9 cellular contexts compared by ENCODE assay signal in the genomic region with DNA sequence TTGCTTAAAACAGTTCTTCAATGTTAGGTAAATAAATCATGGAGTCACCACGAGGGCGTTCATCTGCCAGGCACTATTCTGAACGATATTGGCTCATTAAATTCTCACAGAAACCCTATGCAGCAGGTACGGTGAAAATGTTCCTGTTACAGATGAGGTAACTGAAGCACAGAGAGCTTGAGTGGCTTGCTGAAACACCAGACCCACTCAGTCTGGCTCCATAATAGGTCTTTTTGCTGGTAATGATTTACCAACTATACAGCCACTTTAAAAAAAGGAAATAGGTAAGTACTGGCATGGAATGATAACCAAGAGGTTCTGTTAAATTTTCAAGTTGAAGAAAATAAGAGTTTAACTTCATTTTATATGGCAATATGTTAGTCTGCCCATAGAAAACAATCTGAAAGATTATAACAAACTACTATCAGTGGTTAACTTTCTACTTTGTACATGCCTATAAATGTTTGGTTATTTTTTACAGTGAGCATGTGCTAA. TPM values are rescaled to one million over a fixed set of nuclear protein-coding genes. Genes with fewer than 3 reads are reported as not detected.
DNase-seq lines count a peak whose midpoint lies in the region; ATAC-seq and TF ChIP-seq lines count a peak whose summit lies in the region.
"Had no signal": no experiment of that assay in that cellular context is flagged by ENCODE, and none has a peak within 500 bp of the region (broad histone marks: within the 10 kb centered on the region; RNA-seq: fewer than 3 reads in every experiment).

No MANE protein-coding gene starts in this region.

- no peaks in the 10 kb centered on the region for H3F3A ChIP-seq in PC-3 (ENCODE audit: low read length, unreplicated experiment)

- no peaks in the 10 kb centered on the region for H3K9me3 ChIP-seq in PC-3 (ENCODE audit: low read length)
- H3K9me3 ChIP-seq in upper lobe of left lung: no peaks in the 10 kb centered on the region

- CTCF ChIA-PET in activated CD4-positive, alpha-beta T cell treated with anti-CD3 and anti-CD28 coated beads, Interleukin-2, amount 10 ng/mL, durations not matched to agents 7 days and 5 days (lab: Charles Lee): no interaction called here
- CTCF ChIA-PET in PC-3 (lab: Charles Lee): no interaction called here

- H3K27ac ChIP-seq in PC-3 (ENCODE audit: low read length) (no peak overlapping the region), upper lobe of left lung (peak overlapping the region; percentile 94 to 100 (median 98))

- intact Hi-C loops in activated CD4-positive, alpha-beta T cell treated with anti-CD3 and anti-CD28 coated beads, Interleukin-2, amount 10 ng/mL, durations not matched to agents 24 days and 14 days (cut with micrococcal nuclease): loop anchor here (2.0 to 10.0 kb wide), 7 partner anchors 21 to 1057 kb away; partner anchors contain the start of genes ARHGAP19, PI4K2A, PIK3AP1 and TCTN3
- intact Hi-C loops in PC-3 (cut with micrococcal nuclease): loop anchor here (5.0 kb wide), 1 partner anchor 44 kb away; no protein-coding TSS in a partner anchor

- BruUV-seq in PC-3 (replicated peaks; lab: Mats Ljungman, UMichigan): no TSS peak

- no peak for ATAC-seq in PC-3
- ATAC-seq in upper lobe of left lung (ENCODE audit: low FRiP score in 2 of 2): peak in 1 of 2 donors; percentile 36

- H2AFZ ChIP-seq in PC-3 (ENCODE audit: low read length): peak overlapping the region; percentile 79

- peaks cover 22% of the 10 kb centered on the region for H3K4me1 Mint-ChIP-seq in activated CD4-positive, alpha-beta T cell treated with anti-CD3 and anti-CD28 coated beads, Interleukin-2, amount 10 ng/mL, durations not matched to agents 24 days and 14 days
- H3K4me1 Mint-ChIP-seq in activated CD4-positive, alpha-beta T cell treated with anti-CD3 and anti-CD28 coated beads, Interleukin-2, amount 10 ng/mL, durations not matched to agents 7 days and 5 days: peaks cover 29% of the 10 kb centered on the region

- no peaks in the 10 kb centered on the region for H3K9me2 ChIP-seq in PC-3 (replicated peaks; ENCODE audit: low read length)

- H3K27me3 Mint-ChIP-seq in activated CD4-positive, alpha-beta T cell treated with anti-CD3 and anti-CD28 coated beads, Interleukin-2, amount 10 ng/mL, durations not matched to agents 24 days and 14 days: peaks cover 18% of the 10 kb centered on the region
- peaks cover 4% of the 10 kb centered on the region for H3K27me3 Mint-ChIP-seq in activated CD4-positive, alpha-beta T cell treated with anti-CD3 and anti-CD28 coated beads, Interleukin-2, amount 10 ng/mL, durations not matched to agents 7 days and 5 days

- H3K9me3 Mint-ChIP-seq in activated CD4-positive, alpha-beta T cell treated with anti-CD3 and anti-CD28 coated beads, Interleukin-2, amount 10 ng/mL, durations not matched to agents 24 days and 14 days: no peaks in the 10 kb centered on the region
- no peaks in the 10 kb centered on the region for H3K9me3 Mint-ChIP-seq in activated CD4-positive, alpha-beta T cell treated with anti-CD3 and anti-CD28 coated beads, Interleukin-2, amount 10 ng/mL, durations not matched to agents 7 days and 5 days

- 17 to 24% methylated on average over 4 of the region's 4 CpGs for WGBS in upper lobe of left lung, 2 donors

- no peak for TF ChIP-seq EP300 in upper lobe of left lung (IDR thresholded peaks at IDR 0.05)

- peaks cover 8% of the 10 kb centered on the region for H3K36me3 Mint-ChIP-seq in activated CD4-positive, alpha-beta T cell treated with anti-CD3 and anti-CD28 coated beads, Interleukin-2, amount 10 ng/mL, durations not matched to agents 24 days and 14 days (ENCODE audit: low read depth)
- peaks cover 6% of the 10 kb centered on the region for H3K36me3 Mint-ChIP-seq in activated CD4-positive, alpha-beta T cell treated with anti-CD3 and anti-CD28 coated beads, Interleukin-2, amount 10 ng/mL, durations not matched to agents 7 days and 5 days (ENCODE audit: low read depth)

- H3K4me3 ChIP-seq in PC-3 (ENCODE audit: low read length) (peak overlapping the region; percentile 87), kidney epithelial cell (ENCODE audit: low read depth, low read length) (peak overlapping the region; percentile 61), upper lobe of left lung (peak overlapping the region in 3 of 4 donors; percentile 71 to 97 (median 85))

- no peak overlapping the region for H3K9ac ChIP-seq in PC-3 (ENCODE audit: low read length)

- H3K27ac Mint-ChIP-seq in activated CD4-positive, alpha-beta T cell treated with anti-CD3 and anti-CD28 coated beads, Interleukin-2, amount 10 ng/mL, durations not matched to agents 24 days and 14 days: no peak overlapping the region
- no peak overlapping the region for H3K27ac Mint-ChIP-seq in activated CD4-positive, alpha-beta T cell treated with anti-CD3 and anti-CD28 coated beads, Interleukin-2, amount 10 ng/mL, durations not matched to agents 7 days and 5 days

- H3K27me3 ChIP-seq in PC-3 (ENCODE audit: low read length) (no peaks in the 10 kb centered on the region), kidney epithelial cell (ENCODE audit: control insufficient read depth, insufficient read depth, low read length) (no peaks in the 10 kb centered on the region), upper lobe of left lung (no peaks in the 10 kb centered on the region)

- TF ChIP-seq CTCF in PC-3 (conservative IDR thresholded peaks at IDR 0.05; ENCODE audit: low read depth, low read length): no peak
- no peak for TF ChIP-seq CTCF in kidney epithelial cell (IDR thresholded peaks at IDR 0.05; ENCODE audit: insufficient read depth, low read length, poor library complexity, severe bottlenecking)
- no peak for TF ChIP-seq CTCF in upper lobe of left lung (IDR thresholded peaks at IDR 0.05)

- peak overlapping the region; percentile 89 for H3K4me2 ChIP-seq in PC-3 (ENCODE audit: low read length)

- peaks cover 21% of the 10 kb centered on the region for H4K20me1 ChIP-seq in PC-3 (ENCODE audit: low read length)

- DNase-seq in activated CD4-positive, alpha-beta T cell treated with anti-CD3 and anti-CD28 coated beads, Interleukin-2, amount 10 ng/mL, durations not matched to agents 24 days and 14 days: peak; percentile 61
- DNase-seq in activated CD4-positive, alpha-beta T cell treated with anti-CD3 and anti-CD28 coated beads, Interleukin-2, amount 10 ng/mL, durations not matched to agents 7 days and 5 days: no peak
- DNase-seq in PC-3 (no peak), kidney epithelial cell (ENCODE audit: low read depth) (no peak), upper lobe of left lung (peak in 1 of 2 donors; percentile 38), epidermal melanocyte (ENCODE audit: insufficient read length, low spot score) (no peak)
- no peak for DNase-seq in stimulated activated naive CD4-positive, alpha-beta T cell (lab: John Stamatoyannopoulos, UW)
- no peak for DNase-seq in NK-92 treated with Interleukin-12 subunit alpha and Interleukin-12 subunit beta, amount 100 ng/mL, for 24 hours (lab: John Stamatoyannopoulos, UW)
- DNase-seq: activated effector memory CD4-positive, alpha-beta T cell treated with Interleukin-2 at 50 U/mL for 16 hours had no signal

- H3K79me2 ChIP-seq in PC-3 (ENCODE audit: low read length): peaks cover 35% of the 10 kb centered on the region

- no peaks in the 10 kb centered on the region for H3K36me3 ChIP-seq in PC-3 (ENCODE audit: low read depth, low read length)
- H3K36me3 ChIP-seq in kidney epithelial cell (ENCODE audit: control insufficient read depth, insufficient read depth, low read length): no peaks in the 10 kb centered on the region
- H3K36me3 ChIP-seq in upper lobe of left lung: no peaks in the 10 kb centered on the region

- H3K4me3 Mint-ChIP-seq in activated CD4-positive, alpha-beta T cell treated with anti-CD3 and anti-CD28 coated beads, Interleukin-2, amount 10 ng/mL, durations not matched to agents 24 days and 14 days: no peak overlapping the region
- no peak overlapping the region for H3K4me3 Mint-ChIP-seq in activated CD4-positive, alpha-beta T cell treated with anti-CD3 and anti-CD28 coated beads, Interleukin-2, amount 10 ng/mL, durations not matched to agents 7 days and 5 days

- POLR2A ChIA-PET in activated CD4-positive, alpha-beta T cell treated with anti-CD3 and anti-CD28 coated beads, Interleukin-2, amount 10 ng/mL, durations not matched to agents 7 days and 5 days (lab: Charles Lee): no interaction called here
- POLR2A ChIA-PET in PC-3 (lab: Charles Lee; ENCODE audit: unreplicated experiment): no interaction called here

- TF ChIP-seq POLR2A in upper lobe of left lung (IDR thresholded peaks at IDR 0.05): no peak

- H3K4me1 ChIP-seq in PC-3 (ENCODE audit: insufficient read depth, low read length): peaks cover 19% of the 10 kb centered on the region; the same call in 1 of the 2 replicates
- peaks cover 33 to 41% (median 39%) of the 10 kb centered on the region in 4 donors for H3K4me1 ChIP-seq in upper lobe of left lung

RNA-seq across cellular contexts. Expression of gene TM9SF3, which starts 1.3 kb away (rescaled TPM):
- total RNA-seq in activated CD4-positive, alpha-beta T cell treated with anti-CD3 and anti-CD28 coated beads, Interleukin-2, amount 10 ng/mL, durations not matched to agents 24 days and 14 days: 84.5 and 86.1 TPM in 2 replicates
- 10 to 100 TPM; 73.5 to 76.1 TPM for total RNA-seq in activated CD4-positive, alpha-beta T cell treated with anti-CD3 and anti-CD28 coated beads, Interleukin-2, amount 10 ng/mL, durations not matched to agents 7 days and 5 days
- total RNA-seq in PC-3 (2014; rRNA removed) (39.2 and 47.0 TPM in 2 replicates), kidney epithelial cell (77.6 and 78.5 TPM in 2 replicates), upper lobe of left lung (100 to 1,000 TPM in 2 of 6 donors, 10 to 100 TPM in 4; 30.4 to 112 (median 80.8) TPM)
